Comparison of ENCODE assay signal across 27 cellular contexts in the genomic region with DNA sequence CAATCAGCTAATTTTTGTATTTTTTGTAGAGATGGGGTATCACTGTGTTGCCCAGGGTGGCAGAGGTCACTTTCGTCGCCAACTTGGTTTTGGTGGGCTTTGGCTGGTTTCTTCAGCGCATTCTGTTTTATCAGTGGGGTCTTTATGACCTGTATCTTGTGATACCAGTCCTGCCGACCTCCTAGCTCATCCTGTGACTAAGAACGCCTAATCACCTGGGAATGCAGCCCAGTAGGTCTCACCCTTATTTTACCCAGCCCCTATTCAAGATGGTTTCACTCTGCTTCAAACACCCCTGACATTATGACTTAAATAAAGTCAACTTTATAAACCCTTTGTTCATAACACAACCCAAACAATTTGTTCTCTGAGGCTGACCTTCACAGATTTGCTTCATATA. TPM values are rescaled to one million over a fixed set of nuclear protein-coding genes. Genes with fewer than 3 reads are reported as not detected.
"Had no signal": no experiment of that assay in that cellular context is flagged by ENCODE, and none has a peak within 500 bp of the region (broad histone marks: within the 10 kb centered on the region; RNA-seq: fewer than 3 reads in every experiment).

No MANE protein-coding gene starts in this region.

- H3K9me3 ChIP-seq: colonic mucosa, esophagus muscularis mucosa, gastroesophageal sphincter, heart left ventricle, prostate gland, right atrium auricular region, sigmoid colon, spleen, thoracic aorta, tibial nerve, vagina had no signal

- FAIRE-seq: islet of Langerhans had no signal

- H3K4me2 ChIP-seq: hepatocyte had no signal

- H3K27me3 ChIP-seq: colonic mucosa, esophagus muscularis mucosa, foreskin keratinocyte, gastroesophageal sphincter, heart left ventricle, hepatocyte, right atrium auricular region, sigmoid colon, tibial nerve, vagina had no signal

- H3K4me3 Mint-ChIP-seq: dendritic cell treated with granulocyte-macrophage colony-stimulating factor and Interleukin-4, amounts not matched to agents 40 ng/mL and 50 ng/mL, for 4 days; endodermal cell; memory B cell; naive thymus-derived CD4-positive, alpha-beta T cell; stimulated activated memory B cell treated with anti-CD40 and anti-IgM and Interleukin-4, amounts not matched to agents 10 μg/mL and 1 μg/mL and 100 μg/mL, for 72 hours had no signal

- DNase-seq: colonic mucosa; effector CD8-positive, alpha-beta T cell; heart left ventricle; midbrain; sigmoid colon; spleen had no signal

- H3K9me3 Mint-ChIP-seq: dendritic cell treated with granulocyte-macrophage colony-stimulating factor and Interleukin-4, amounts not matched to agents 40 ng/mL and 50 ng/mL, for 4 days; memory B cell; stimulated activated memory B cell treated with anti-CD40 and anti-IgM and Interleukin-4, amounts not matched to agents 10 μg/mL and 1 μg/mL and 100 μg/mL, for 72 hours had no signal

- H3K36me3 ChIP-seq: colonic mucosa, esophagus muscularis mucosa, gastroesophageal sphincter, heart left ventricle, prostate gland, right atrium auricular region, sigmoid colon, spleen, thoracic aorta, tibial nerve, vagina had no signal

- ATAC-seq: foreskin keratinocyte; gastroesophageal sphincter; heart left ventricle; left lobe of liver; naive thymus-derived CD4-positive, alpha-beta T cell; stimulated activated memory B cell treated with anti-CD40 and anti-IgM and Interleukin-4, amounts not matched to agents 10 μg/mL and 1 μg/mL and 100 μg/mL, for 72 hours; stimulated activated naive CD8-positive, alpha-beta T cell treated with anti-CD3 and anti-CD28 coated beads, Interleukin-15, Interleukin-2, amounts not matched to agents 100 U/mL and 50 U/mL, for 24 hours had no signal

- H3K79me2 ChIP-seq: hepatocyte had no signal

- H3K4me1 ChIP-seq: foreskin keratinocyte, prostate gland had no signal

- H2AFZ ChIP-seq: hepatocyte had no signal

- H3K4me3 ChIP-seq: colonic mucosa, esophagus muscularis mucosa, gastroesophageal sphincter, heart left ventricle, hepatocyte, lung, prostate gland, right atrium auricular region, sigmoid colon, spleen, thoracic aorta, tibial nerve, vagina had no signal

- H3K27ac Mint-ChIP-seq: dendritic cell treated with granulocyte-macrophage colony-stimulating factor and Interleukin-4, amounts not matched to agents 40 ng/mL and 50 ng/mL, for 4 days; endodermal cell; memory B cell; naive thymus-derived CD4-positive, alpha-beta T cell; nephron; stimulated activated memory B cell treated with anti-CD40 and anti-IgM and Interleukin-4, amounts not matched to agents 10 μg/mL and 1 μg/mL and 100 μg/mL, for 72 hours had no signal

- H3K27ac ChIP-seq: colonic mucosa, esophagus muscularis mucosa, foreskin keratinocyte, gastroesophageal sphincter, heart left ventricle, hepatocyte, prostate gland, right atrium auricular region, sigmoid colon, spleen, thoracic aorta, tibial nerve, vagina had no signal

- H3K36me3 Mint-ChIP-seq: stimulated activated memory B cell treated with anti-CD40 and anti-IgM and Interleukin-4, amounts not matched to agents 10 μg/mL and 1 μg/mL and 100 μg/mL, for 72 hours had no signal

RNA-seq across cellular contexts. Expression of a gene that starts 3.0 kb away (rescaled TPM):
- total RNA-seq: epithelial cell of proximal tubule; naive thymus-derived CD4-positive, alpha-beta T cell; prostate gland had no signal
- polyA plus RNA-seq: hepatocyte; liver; naive thymus-derived CD4-positive, alpha-beta T cell had no signal
